ENCODE assay signal across 9 cellular contexts in genomic region chr19:18833849-18834643, GRCh38. TPM values are rescaled to one million over a fixed set of nuclear protein-coding genes. Genes with fewer than 3 reads are reported as not detected.
A peak's percentile ranks its signal among the peaks of the same experiment; 100 is the strongest.
DNase-seq lines count a peak whose midpoint lies in the region; ATAC-seq and TF ChIP-seq lines count a peak whose summit lies in the region.
"Had no signal": no experiment of that assay in that cellular context is flagged by ENCODE, and none has a peak within 500 bp of the region (broad histone marks: within the 10 kb centered on the region; RNA-seq: fewer than 3 reads in every experiment).

No MANE protein-coding gene starts in this region.

- no peaks in the 10 kb centered on the region for H3K27me3 ChIP-seq in BE2C
- no peaks in the 10 kb centered on the region for H3K27me3 ChIP-seq in testis

- no peaks in the 10 kb centered on the region for H3K9me3 ChIP-seq in BE2C
- no peaks in the 10 kb centered on the region for H3K9me3 ChIP-seq in testis

- intact Hi-C loops in testis (cut with DNase I; ENCODE audit: low total_unique reads) = no loop called here

- no peak for ATAC-seq in activated T-helper 17 cell treated with anti-CD3 and anti-CD28 coated beads, Interleukin-2, amount 50 U/mL, for 72 hours (replicated peaks)
- no peak for ATAC-seq in GM19351 (IDR thresholded peaks at IDR 0.05; ENCODE audit: unreplicated experiment)

- no peaks in the 10 kb centered on the region for H3K9me3 Mint-ChIP-seq in activated T-helper 17 cell treated with anti-CD3 and anti-CD28 coated beads, Interleukin-2, amount 50 U/mL, for 72 hours
- no peaks in the 10 kb centered on the region for H3K9me3 Mint-ChIP-seq in immature natural killer cell

- peak overlapping the region; percentile 91 for H3K4me3 ChIP-seq in BE2C (ENCODE audit: low read depth, low read length)
- H3K4me3 ChIP-seq in testis = peak overlapping the region; percentile 86 to 90

- H3K4me1 ChIP-seq in BE2C = peaks cover 2% of the 10 kb centered on the region; the same call in 1 of the 2 replicates
- H3K4me1 ChIP-seq in testis = peaks cover 34% of the 10 kb centered on the region

- peak overlapping the region; percentile 96 for H3K4me3 Mint-ChIP-seq in activated T-helper 17 cell treated with anti-CD3 and anti-CD28 coated beads, Interleukin-2, amount 50 U/mL, for 72 hours
- peak overlapping the region; percentile 91 to 95 (median 93) for H3K4me3 Mint-ChIP-seq in immature natural killer cell

- peak overlapping the region; percentile 94 for H3K27ac Mint-ChIP-seq in activated T-helper 17 cell treated with anti-CD3 and anti-CD28 coated beads, Interleukin-2, amount 50 U/mL, for 72 hours
- H3K27ac Mint-ChIP-seq in immature natural killer cell = peak overlapping the region; percentile 53 to 89 (median 83)

- DNase-seq in BE2C (no peak), HT-29 (ENCODE audit: low spot score) (peak; percentile 12), immature natural killer cell (no peak), testis (no peak), ureter (ENCODE audit: low spot score) (no peak)
- no peak for DNase-seq in activated CD4-positive, alpha-beta T cell treated with anti-CD3 and anti-CD28 coated beads for 1 hour

- peaks cover 65% of the 10 kb centered on the region for H3K36me3 Mint-ChIP-seq in activated T-helper 17 cell treated with anti-CD3 and anti-CD28 coated beads, Interleukin-2, amount 50 U/mL, for 72 hours (ENCODE audit: low read depth)
- peaks cover 0 to 17% (median 0%) of the 10 kb centered on the region in 3 donors for H3K36me3 Mint-ChIP-seq in immature natural killer cell

- TF ChIP-seq POLR2A in testis (IDR thresholded peaks at IDR 0.05) = no peak

- 21 to 23% methylated on average over 18 of the region's 18 CpGs for WGBS in testis, 2 donors

- H3K36me3 ChIP-seq in BE2C = peaks cover 29% of the 10 kb centered on the region
- no peaks in the 10 kb centered on the region for H3K36me3 ChIP-seq in testis (ENCODE audit: low read depth, missing control alignments)

- H3K27me3 Mint-ChIP-seq in activated T-helper 17 cell treated with anti-CD3 and anti-CD28 coated beads, Interleukin-2, amount 50 U/mL, for 72 hours = no peaks in the 10 kb centered on the region
- H3K27me3 Mint-ChIP-seq in immature natural killer cell (ENCODE audit: low read depth in 3 of 3) = peaks cover 0 to 5% (median under 1%) of the 10 kb centered on the region in 3 donors

- H3K27ac ChIP-seq in testis = no peak overlapping the region

- H3K4me1 Mint-ChIP-seq in activated T-helper 17 cell treated with anti-CD3 and anti-CD28 coated beads, Interleukin-2, amount 50 U/mL, for 72 hours = peaks cover 45% of the 10 kb centered on the region
- peaks cover 61 to 62% of the 10 kb centered on the region in 2 donors for H3K4me1 Mint-ChIP-seq in immature natural killer cell

- TF ChIP-seq CTCF in BE2C (IDR thresholded peaks at IDR 0.05; ENCODE audit: low read depth, low read length) (no peak), testis (IDR thresholded peaks at IDR 0.05) (no peak)

RNA-seq across cellular contexts. Expression of gene UPF1, which starts 2.3 kb away (rescaled TPM):
- polyA plus RNA-seq in BE2C (2012; ENCODE audit: insufficient read depth, insufficient read length, low read depth) = 103 TPM
- 73.7 and 79.5 TPM in 2 replicates for total RNA-seq in HT-29 (2014; rRNA removed; shearing (Covaris generic))
- total RNA-seq in activated T-helper 17 cell treated with anti-CD3 and anti-CD28 coated beads, Interleukin-2, amount 50 U/mL, for 72 hours = 10 to 100 TPM; 64.9 to 90.1 TPM
- 10 to 100 TPM in 1 of 3 donors, 1 to 10 TPM in 2; 1.1 to 16.6 (median 5.2) TPM for polyA plus RNA-seq in immature natural killer cell
- total RNA-seq in testis = 100 to 1,000 TPM; 176 to 188 TPM
- polyA plus RNA-seq in testis (ENCODE audit: insufficient read depth, low read depth, low replicate concordance) = 99.0 TPM
- 83.4 TPM for total RNA-seq in ureter

RNA-seq across cellular contexts. Expression of gene COMP, which starts 42.9 kb away (rescaled TPM):
- polyA plus RNA-seq in BE2C (2012; ENCODE audit: insufficient read depth, insufficient read length, low read depth) = 1.2 TPM
- total RNA-seq in HT-29 (2014; rRNA removed; shearing (Covaris generic)) = not detected in 2 replicates
- total RNA-seq in activated T-helper 17 cell treated with anti-CD3 and anti-CD28 coated beads, Interleukin-2, amount 50 U/mL, for 72 hours = not detected
- polyA plus RNA-seq in immature natural killer cell (not detected), testis (ENCODE audit: insufficient read depth, low read depth, low replicate concordance) (23.4 TPM)
- total RNA-seq in testis (1 to 10 TPM; 3.8 to 7.1 TPM), ureter (1.8 TPM)
- total RNA-seq: pulmonary artery endothelial cell had no signal
